17 cellular contexts compared by ENCODE assay signal in the genomic region with DNA sequence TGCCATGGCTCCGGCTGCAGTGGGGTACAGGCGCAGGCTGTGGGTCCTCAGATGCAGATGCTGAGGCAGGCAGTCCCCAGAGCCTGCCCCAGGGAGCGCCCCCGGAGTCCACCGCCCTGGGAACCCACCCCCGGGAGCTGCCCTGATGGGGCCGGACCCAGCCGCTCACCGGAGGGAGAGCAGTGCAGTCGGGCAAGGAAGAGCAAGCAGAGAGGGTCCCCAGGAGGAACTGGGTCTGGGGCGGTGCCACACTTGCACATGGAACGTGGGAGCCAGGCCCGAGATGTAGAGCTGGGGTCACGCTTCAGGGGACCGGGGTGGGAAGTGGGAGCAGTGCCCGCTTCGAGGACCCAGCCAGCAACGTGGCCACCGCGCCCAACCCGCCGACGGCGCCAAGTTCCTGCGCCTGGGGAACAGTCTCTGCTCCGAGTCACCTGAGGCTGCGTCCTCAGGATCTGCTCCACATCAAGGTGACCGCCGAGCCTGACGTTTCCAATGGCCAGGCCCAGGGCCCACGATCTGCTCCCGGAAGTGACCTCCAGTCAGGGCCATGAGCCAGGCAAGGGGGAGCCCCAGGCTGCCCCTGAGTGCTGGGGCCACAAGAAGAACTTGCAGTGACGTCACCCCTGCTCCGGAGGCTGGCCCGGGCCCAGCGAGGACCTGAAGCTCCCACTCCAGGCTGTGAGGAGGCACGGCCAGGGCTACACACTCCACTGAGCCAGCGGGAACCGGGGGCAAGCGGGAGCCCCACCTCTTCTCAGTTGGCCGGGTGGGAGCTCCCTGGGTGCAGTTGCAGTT. TPM values are rescaled to one million over a fixed set of nuclear protein-coding genes. Genes with fewer than 3 reads are reported as not detected.
A peak's percentile ranks its signal among the peaks of the same experiment; 100 is the strongest.
DNase-seq lines count a peak whose midpoint lies in the region; ATAC-seq, FAIRE-seq and TF ChIP-seq lines count a peak whose summit lies in the region.
"Had no signal": no experiment of that assay in that cellular context is flagged by ENCODE, and none has a peak within 500 bp of the region (broad histone marks: within the 10 kb centered on the region; RNA-seq: fewer than 3 reads in every experiment).

No MANE protein-coding gene starts in this region.

- H3K9me3 ChIP-seq in SK-N-SH = no peaks in the 10 kb centered on the region
- no peaks in the 10 kb centered on the region for H3K9me3 ChIP-seq in endothelial cell of umbilical vein (replicated peaks; ENCODE audit: control insufficient read depth, insufficient read depth, low read length)
- H3K9me3 ChIP-seq in HepG2 (ENCODE audit: low read length) = no peaks in the 10 kb centered on the region
- H3K9me3 ChIP-seq in thoracic aorta = no peaks in the 10 kb centered on the region
- H3K9me3 ChIP-seq: ascending aorta, Peyer's patch had no signal

- dilution Hi-C loops in endothelial cell of umbilical vein (cut with MboI; ENCODE audit: extremely low pct_ligation_motif_present, low sequenced_read_pairs) = no loop called here

- H3K4me1 ChIP-seq in SK-N-SH (ENCODE audit: control insufficient read depth in 1 of 2, insufficient read depth in 2 of 2, low read depth in 1 of 2, low read length in 1 of 2) (no peaks in the 10 kb centered on the region), endothelial cell of umbilical vein (ENCODE audit: control insufficient read depth, extremely low read depth, insufficient read depth, low read length) (no peaks in the 10 kb centered on the region), HepG2 (ENCODE audit: insufficient read depth, low read length) (peaks cover 25% of the 10 kb centered on the region), thoracic aorta (ENCODE audit: control insufficient read depth in 1 of 2, low read depth in 2 of 2) (no peaks in the 10 kb centered on the region)
- H3K4me1 ChIP-seq: ascending aorta had no signal

- ATAC-seq in SK-N-SH treated with all-trans-retinoic acid at 6 μM for 48 hours = no peak
- ATAC-seq in HepG2 = peak; percentile 50
- ATAC-seq in thoracic aorta (ENCODE audit: insufficient number of reproducible peaks, low FRiP score, low read depth) = no peak
- ATAC-seq in GM21515 (IDR thresholded peaks at IDR 0.05; ENCODE audit: unreplicated experiment) = no peak
- ATAC-seq: CD8-positive, alpha-beta T cell; naive thymus-derived CD4-positive, alpha-beta T cell had no signal

- no peak for FAIRE-seq in endothelial cell of umbilical vein (lab: Jason Lieb, UNC)
- FAIRE-seq in HepG2 (lab: Jason Lieb, UNC) = no peak

- 78% methylated on average over 14 of the region's 41 CpGs for WGBS in SK-N-SH (ENCODE audit: low lambda C conversion rate)
- WGBS in HepG2 (ENCODE audit: low lambda C conversion rate) = 94% methylated on average over 25 of the region's 41 CpGs

- CTCF ChIA-PET in SK-N-SH (lab: Yijun Ruan, JAX) (interaction anchor here (0.7 kb wide), 1 partner anchor 220 kb away, joined by 3 read pairs; no protein-coding TSS in a partner anchor), endothelial cell of umbilical vein (lab: Charles Lee) (interaction anchor here (1.0 kb wide), 1 partner anchor 21 kb away, joined by 3 read pairs; no protein-coding TSS in a partner anchor), HepG2 (lab: Yijun Ruan, JAX; ENCODE audit: low intra/inter-chr PET ratio, low total read pairs) (no interaction called here)

- H3K4me3 ChIP-seq in SK-N-SH (ENCODE audit: low read depth in 2 of 2, low read length in 1 of 2) (no peak overlapping the region), endothelial cell of umbilical vein (replicated peaks in 1 of 3; ENCODE audit: insufficient read depth in 1 of 3, low read depth in 1 of 3, low read length in 3 of 3) (no peak overlapping the region), HepG2 (replicated peaks in 1 of 3; ENCODE audit: insufficient read depth in 1 of 3, low read depth in 2 of 3, low read length in 3 of 3) (no peak overlapping the region; a peak in 1 of 6 replicates), thoracic aorta (peak overlapping the region; percentile 67)
- H3K4me3 ChIP-seq: Peyer's patch had no signal

- no peaks in the 10 kb centered on the region for H3K9me1 ChIP-seq in endothelial cell of umbilical vein (replicated peaks; ENCODE audit: control insufficient read depth, extremely low read depth, insufficient read depth, low read length)

- H3K9me2 ChIP-seq in SK-N-SH = no peaks in the 10 kb centered on the region

- BruUV-seq in endothelial cell of umbilical vein (replicated peaks; lab: Mats Ljungman, UMichigan) = no TSS peak
- no TSS peak for BruUV-seq in HepG2 (replicated peaks; lab: Mats Ljungman, UMichigan)

- TF ChIP-seq CTCF in SK-N-SH (IDR thresholded peaks at IDR 0.05) = no peak
- no peak for TF ChIP-seq CTCF in endothelial cell of umbilical vein (IDR thresholded peaks at IDR 0.05; ENCODE audit: extremely low read depth in 1 of 2, insufficient read depth in 1 of 2, low read depth in 1 of 2, low read length in 2 of 2)
- TF ChIP-seq CTCF in HepG2 (CRISPR knock-in tag; IDR thresholded peaks at IDR 0.05) = no peak
- TF ChIP-seq CTCF in thoracic aorta (IDR thresholded peaks at IDR 0.05) = no peak

- H3K27me3 ChIP-seq in SK-N-SH (ENCODE audit: insufficient read depth) = no peaks in the 10 kb centered on the region
- peaks cover 0 to 5% of the 10 kb centered on the region in 2 experiments for H3K27me3 ChIP-seq in endothelial cell of umbilical vein (ENCODE audit: control insufficient read depth in 2 of 2, insufficient read depth in 2 of 2, low read length in 2 of 2)
- no peaks in the 10 kb centered on the region for H3K27me3 ChIP-seq in HepG2 (ENCODE audit: control insufficient read depth in 1 of 2, insufficient read depth in 2 of 2, low read length in 2 of 2)
- no peaks in the 10 kb centered on the region for H3K27me3 ChIP-seq in thoracic aorta (replicated peaks; ENCODE audit: insufficient read depth)
- H3K27me3 ChIP-seq: ascending aorta, Peyer's patch had no signal

- H3K36me3 ChIP-seq in SK-N-SH (replicated peaks in 1 of 2; ENCODE audit: control insufficient read depth in 1 of 2, insufficient read depth in 2 of 2, low read length in 1 of 2) (no peaks in the 10 kb centered on the region), endothelial cell of umbilical vein (ENCODE audit: control insufficient read depth in 2 of 2, extremely low read depth in 1 of 2, insufficient read depth in 2 of 2, low read length in 2 of 2) (no peaks in the 10 kb centered on the region), HepG2 (replicated peaks in 1 of 2; ENCODE audit: control insufficient read depth in 1 of 2, insufficient read depth in 2 of 2, low read length in 2 of 2) (no peaks in the 10 kb centered on the region), thoracic aorta (no peaks in the 10 kb centered on the region)
- H3K36me3 ChIP-seq: ascending aorta, Peyer's patch had no signal

- H3K79me2 ChIP-seq in SK-N-SH (ENCODE audit: insufficient read depth) = no peaks in the 10 kb centered on the region
- no peaks in the 10 kb centered on the region for H3K79me2 ChIP-seq in endothelial cell of umbilical vein (ENCODE audit: control insufficient read depth, insufficient read depth, low read length)
- no peaks in the 10 kb centered on the region for H3K79me2 ChIP-seq in HepG2 (ENCODE audit: insufficient read depth, low read length)

- H2AFZ ChIP-seq in SK-N-SH (ENCODE audit: low read depth) = no peak overlapping the region
- peak overlapping the region; percentile 54 for H2AFZ ChIP-seq in endothelial cell of umbilical vein (ENCODE audit: low read depth, low read length)
- H2AFZ ChIP-seq in HepG2 (ENCODE audit: low read length) = no peak overlapping the region

- intact Hi-C loops in endothelial cell of umbilical vein (cut with micrococcal nuclease) (no loop called here), HepG2 (cut with micrococcal nuclease; ENCODE audit: unreplicated experiment) (no loop called here)

- no peak for TF ChIP-seq POLR2A in endothelial cell of umbilical vein (IDR thresholded peaks at IDR 0.05; ENCODE audit: low read depth, low read length)
- TF ChIP-seq POLR2A in HepG2 (IDR thresholded peaks at IDR 0.05; ENCODE audit: insufficient read depth in 1 of 2, low read depth in 2 of 2, low read length in 2 of 2) = no peak

- H3K4me2 ChIP-seq in SK-N-SH = no peak overlapping the region
- no peak overlapping the region for H3K4me2 ChIP-seq in endothelial cell of umbilical vein (ENCODE audit: insufficient read depth, low read length)
- H3K4me2 ChIP-seq in HepG2 (ENCODE audit: low read depth, low read length) = peak overlapping the region; percentile 60

- H3K9ac ChIP-seq in SK-N-SH = no peak overlapping the region
- no peak overlapping the region for H3K9ac ChIP-seq in endothelial cell of umbilical vein (replicated peaks; ENCODE audit: extremely low read depth, insufficient read depth, low read length)
- H3K9ac ChIP-seq in HepG2 (ENCODE audit: insufficient read depth, low read depth, low read length) = no peak overlapping the region

- H3F3A ChIP-seq in SK-N-SH (replicated peaks; ENCODE audit: insufficient read depth) = no peaks in the 10 kb centered on the region

- TF ChIP-seq EP300 in SK-N-SH (IDR thresholded peaks at IDR 0.05; ENCODE audit: borderline replicate concordance in 1 of 2, low read depth in 1 of 2, low read length in 1 of 2) (no peak), HepG2 (IDR thresholded peaks at IDR 0.05; ENCODE audit: low read depth in 2 of 2, low read length in 2 of 2) (no peak), HepG2 (CRISPR knock-in tag; IDR thresholded peaks at IDR 0.05; ENCODE audit: borderline replicate concordance) (no peak)

- POLR2A ChIA-PET in SK-N-SH (lab: Yijun Ruan, JAX) = no interaction called here
- POLR2A ChIA-PET in endothelial cell of umbilical vein (lab: Charles Lee) = no interaction called here
- POLR2A ChIA-PET in HepG2 (lab: Yijun Ruan, JAX) = interaction anchor here (1.0 to 1.8 kb wide), 3 partner anchors 27 to 28 kb away, joined by 4 to 6 read pairs (median 5); partner anchors contain the start of gene TFG

- DNase-seq in SK-N-SH (peak; percentile 9), endothelial cell of umbilical vein (ENCODE audit: low read depth, low spot score) (peak; percentile 9), HepG2 (ENCODE audit: low spot score) (no peak), thoracic aorta (ENCODE audit: low spot score) (no peak), kidney glomerular epithelial cell (lab: John Stamatoyannopoulos, UW) (no peak)
- DNase-seq in stimulated activated CD4-positive, alpha-beta T cell treated with anti-CD3 and anti-CD28 coated beads, Interleukin-2, amount 100 ng/mL, for 24 hours = no peak
- DNase-seq: 8988T; activated CD4-positive, alpha-beta T cell treated with anti-CD3 and anti-CD28 coated beads for 48 hours; effector CD4-positive, alpha-beta T cell; naive thymus-derived CD4-positive, alpha-beta T cell; NCI-H1105 treated with DMSO at 0.1 percent for 48 hours; NCI-H524; Peyer's patch had no signal

- in situ Hi-C loops in HepG2 (cut with HindIII; ENCODE audit: extremely low pct_ligation_motif_present, low pct_unique_long_range_greater_than_20kb) = no loop called here

- TF ChIP-seq RAD21 in SK-N-SH (IDR thresholded peaks at IDR 0.05; ENCODE audit: low read length) (no peak), HepG2 (CRISPR knock-in tag; IDR thresholded peaks at IDR 0.05) (no peak)

- H3K27ac ChIP-seq in SK-N-SH (ENCODE audit: low read depth in 2 of 2, low read length in 1 of 2) (no peak overlapping the region), endothelial cell of umbilical vein (ENCODE audit: insufficient read depth, low read depth, low read length) (no peak overlapping the region), HepG2 (ENCODE audit: extremely low read length, insufficient read depth, low read length) (no peak overlapping the region), thoracic aorta (no peak overlapping the region)
- H3K27ac ChIP-seq: ascending aorta had no signal

- H4K20me1 ChIP-seq in SK-N-SH (ENCODE audit: insufficient read depth) (no peaks in the 10 kb centered on the region), endothelial cell of umbilical vein (replicated peaks; ENCODE audit: control insufficient read depth, extremely low read depth, insufficient read depth, low read length) (no peaks in the 10 kb centered on the region), HepG2 (ENCODE audit: insufficient read depth, low read length) (no peaks in the 10 kb centered on the region)

RNA-seq across cellular contexts. Expression of gene TFG, which starts 27.0 kb away (rescaled TPM):
- polyA plus RNA-seq in SK-N-SH (2012; rRNA removed) (69.8 and 83.1 TPM in 2 replicates), endothelial cell of umbilical vein (154 and 169 TPM in 2 replicates), HepG2 (2011; rRNA removed) (66.2 and 71.7 TPM in 2 replicates)
- 123 and 129 TPM in 2 replicates for polyA plus RNA-seq in SK-N-SH (2012; cell fraction: cytosol; rRNA removed)
- 66.9 and 123 TPM in 2 replicates for polyA plus RNA-seq in SK-N-SH (2012; cell fraction: nucleus; rRNA removed)
- total RNA-seq in endothelial cell of umbilical vein (106 and 107 TPM in 2 replicates), HepG2 (2016; rRNA removed; fragmentation: Illumina TruSeq; extraction: Trizol) (53.6 and 75.5 TPM in 2 replicates), thoracic aorta (10 to 100 TPM; 70.1 to 86.7 TPM)
- 108 and 118 TPM in 2 replicates for polyA plus RNA-seq in endothelial cell of umbilical vein (2011; cell fraction: cytosol; rRNA removed)
- 112 and 118 TPM in 2 replicates for polyA plus RNA-seq in endothelial cell of umbilical vein (2011; cell fraction: nucleus; rRNA removed)
- polyA plus RNA-seq in endothelial cell of umbilical vein (2012) = 79.8 and 94.4 TPM in 2 replicates
- 56.3 and 58.0 TPM in 2 replicates for polyA minus RNA-seq in endothelial cell of umbilical vein
- 35.8 TPM for polyA minus RNA-seq in endothelial cell of umbilical vein (2011; cell fraction: cytosol; rRNA and poly(A)+ RNA removed)
- polyA minus RNA-seq in endothelial cell of umbilical vein (2011; cell fraction: nucleus; rRNA and poly(A)+ RNA removed) = 55.3 and 63.3 TPM in 2 replicates
- total RNA-seq in HepG2 (2016; cell fraction: cytosol; rRNA removed; fragmentation: Illumina TruSeq; extraction: Trizol; ENCODE audit: low read depth) = 19.9 and 20.4 TPM in 2 replicates
- total RNA-seq in HepG2 (2016; cell fraction: insoluble cytoplasmic fraction; rRNA removed; fragmentation: Illumina TruSeq; extraction: Trizol) = 55.4 and 69.3 TPM in 2 replicates
- total RNA-seq in HepG2 (2016; cell fraction: membrane; rRNA removed; fragmentation: Illumina TruSeq; extraction: Trizol) = 41.0 and 43.7 TPM in 2 replicates
- 52.9 and 55.9 TPM in 2 replicates for total RNA-seq in HepG2 (2016; cell fraction: nucleus; rRNA removed; fragmentation: Illumina TruSeq; extraction: Trizol)
- 69.5 and 71.5 TPM in 2 replicates for polyA plus RNA-seq in HepG2 (2011; cell fraction: cytosol; rRNA removed)
- polyA plus RNA-seq in HepG2 (2011; cell fraction: nucleus; rRNA removed) = 50.5 and 60.9 TPM in 2 replicates
- 56.0 and 60.1 TPM in 2 replicates for polyA plus RNA-seq in HepG2 (2012)
- polyA plus RNA-seq in HepG2 (2016; cell fraction: cytosol; fragmentation: Illumina TruSeq; extraction: Trizol; ENCODE audit: low read depth) = 34.7 and 37.4 TPM in 2 replicates
- polyA plus RNA-seq in HepG2 (2016; cell fraction: insoluble cytoplasmic fraction; fragmentation: Illumina TruSeq; extraction: Trizol; ENCODE audit: low read depth) = 161 and 167 TPM in 2 replicates
- polyA plus RNA-seq in HepG2 (2016; cell fraction: membrane; fragmentation: Illumina TruSeq; extraction: Trizol; ENCODE audit: low read depth) = 56.9 and 63.5 TPM in 2 replicates
- 94.6 and 99.1 TPM in 2 replicates for polyA plus RNA-seq in HepG2 (2016; cell fraction: nucleus; fragmentation: Illumina TruSeq; extraction: Trizol; ENCODE audit: insufficient read depth, low read depth)
- polyA minus RNA-seq in HepG2 (2011; rRNA and poly(A)+ RNA removed; ENCODE audit: low replicate concordance) = 32.7 and 41.4 TPM in 2 replicates
- polyA minus RNA-seq in HepG2 (2011; cell fraction: cytosol; rRNA and poly(A)+ RNA removed) = 30.4 and 30.6 TPM in 2 replicates
- polyA minus RNA-seq in HepG2 (2011; cell fraction: nucleus; rRNA and poly(A)+ RNA removed) = 95.5 and 108 TPM in 2 replicates

Comparison
In these comparisons a context has a peak if more than half of its experiments do, and no peak if none do; other contexts are left out.
1. DNase-seq: peak in SK-N-SH (single experiment) and endothelial cell of umbilical vein (single experiment); none in HepG2 (single experiment), thoracic aorta (single experiment), stimulated activated CD4-positive, alpha-beta T cell treated with anti-CD3 and anti-CD28 coated beads, Interleukin-2, amount 100 ng/mL, for 24 hours (0 of 2) and kidney glomerular epithelial cell (single experiment).